ENCODE assay signal across 8 cellular contexts in genomic region chr7:42911482-42912447, GRCh38. TPM values are rescaled to one million over a fixed set of nuclear protein-coding genes. Genes with fewer than 3 reads are reported as not detected.
DNase-seq lines count a peak whose midpoint lies in the region; ATAC-seq and TF ChIP-seq lines count a peak whose summit lies in the region.

Gene C7orf25, minus strand, starts transcription at chr7:42912070. Its CDS starts 1,170 bp downstream, at chr7:42910900.

- H3K4me1 Mint-ChIP-seq in T-cell: peaks cover 50 to 66% (median 57%) of the 10 kb centered on the region in 3 donors

- TF ChIP-seq CTCF in GM13977 (IDR thresholded peaks at IDR 0.05; ENCODE audit: extremely low read depth, insufficient read depth, missing control alignments) (no peak), left ventricle myocardium inferior (IDR thresholded peaks at IDR 0.05; ENCODE audit: borderline replicate concordance) (no peak), prostate gland (IDR thresholded peaks at IDR 0.05) (peak in 1 of 4 experiments; percentile 23)

- H3K9me3 ChIP-seq in left ventricle myocardium inferior (replicated peaks) (no peaks in the 10 kb centered on the region), prostate gland (no peaks in the 10 kb centered on the region)

- H3K36me3 ChIP-seq in left ventricle myocardium inferior: peaks cover 19% of the 10 kb centered on the region
- no peaks in the 10 kb centered on the region for H3K36me3 ChIP-seq in prostate gland

- POLR2A ChIA-PET in T-cell (lab: Charles Lee): interaction anchor here in 1 of 2 donors (1.3 kb wide), 1 partner anchor 20 kb away, joined by 5 read pairs; the partner anchor contains the start of genes MRPL32 and PSMA2

- peaks cover 38% of the 10 kb centered on the region for H3K4me1 ChIP-seq in left ventricle myocardium inferior
- H3K4me1 ChIP-seq in prostate gland (replicated peaks): no peaks in the 10 kb centered on the region

- CTCF ChIA-PET in T-cell (lab: Charles Lee): interaction anchor here (0.6 to 1.2 kb wide), 4 partner anchors 10 to 810 kb away, joined by 3 to 6 read pairs (median 4); partner anchors contain the start of genes MRPL32 (in 1 of the 2) and PSMA2 (in 1 of the 2)

- H3K36me3 Mint-ChIP-seq in T-cell: peaks cover 6% of the 10 kb centered on the region

- WGBS in prostate gland: under 1% methylated on average over 90 of the region's 94 CpGs

- ATAC-seq in HG02870 (IDR thresholded peaks at IDR 0.05; ENCODE audit: unreplicated experiment): peak; percentile 87
- ATAC-seq in T-cell (replicated peaks in 1 of 4): peak; percentile 90 to 98 (median 96)

- peak within 1 kb of the TSS; percentile 86 to 97 (median 92) for H3K4me3 Mint-ChIP-seq in T-cell

- H3K27me3 ChIP-seq in left ventricle myocardium inferior (ENCODE audit: low read depth) (no peaks in the 10 kb centered on the region), prostate gland (replicated peaks; ENCODE audit: insufficient read depth) (no peaks in the 10 kb centered on the region)

- intact Hi-C loops in left ventricle myocardium inferior (cut with micrococcal nuclease): no loop called here
- intact Hi-C loops in prostate gland (cut with DNase I): no loop called here

- in situ Hi-C loops in GM13977 (cut with MboI; ENCODE audit: low pct_unique_long_range_greater_than_20kb, low sequenced_read_pairs, unreplicated experiment): no loop called here

- peak within 1 kb of the TSS; percentile 85 for H3K4me3 ChIP-seq in left ventricle myocardium inferior
- H3K4me3 ChIP-seq in prostate gland: peak within 1 kb of the TSS; percentile 94 to 95

- no peaks in the 10 kb centered on the region for H3K27me3 Mint-ChIP-seq in T-cell

- peak; percentile 95 for DNase-seq in GM13977 (ENCODE audit: low spot score)
- DNase-seq in NCI-H146 (lab: John Stamatoyannopoulos, UW): peak; percentile 95
- peak; percentile 88 to 96 (median 94) for DNase-seq in T-cell
- peak; percentile 84 for DNase-seq in amniotic stem cell (lab: John Stamatoyannopoulos, UW)
- DNase-seq in left ventricle myocardium inferior: peak; percentile 97
- DNase-seq in prostate gland (ENCODE audit: low spot score): peak; percentile 97
- DNase-seq in ureter (ENCODE audit: low spot score): peak; percentile 97

- peak within 1 kb of the TSS; percentile 87 for H3K27ac ChIP-seq in left ventricle myocardium inferior (replicated peaks)
- H3K27ac ChIP-seq in prostate gland: peak within 1 kb of the TSS; percentile 78 to 86

- TF ChIP-seq POLR2A in prostate gland (IDR thresholded peaks at IDR 0.05): no peak

- H3K27ac Mint-ChIP-seq in T-cell: peak within 1 kb of the TSS; percentile 92 to 96

- H3K9me3 Mint-ChIP-seq in T-cell: no peaks in the 10 kb centered on the region

RNA-seq across cellular contexts. Expression of gene C7orf25, which starts in this region (rescaled TPM):
- 1 to 10 TPM; 3.3 to 8.4 (median 5.2) TPM for total RNA-seq in T-cell
- total RNA-seq in left ventricle myocardium inferior: 4.9 TPM
- total RNA-seq in prostate gland: 10 to 100 TPM in 1 of 2 donors, 1 to 10 TPM in 1; 7.5 to 20.8 TPM
- total RNA-seq in ureter: 6.6 TPM

Comparison
In these comparisons a context has a peak if more than half of its experiments do, and no peak if none do; other contexts are left out.
1. Peak in every context shown above with its lines: DNase-seq, ATAC-seq, H3K4me3 ChIP-seq and H3K27ac ChIP-seq.